ENCODE assay signal across 18 cellular contexts in genomic region chr7:45118830-45119452, GRCh38. TPM values are rescaled to one million over a fixed set of nuclear protein-coding genes. Genes with fewer than 3 reads are reported as not detected.
DNase-seq lines count a peak whose midpoint lies in the region; ATAC-seq and TF ChIP-seq lines count a peak whose summit lies in the region.
"Had no signal": no experiment of that assay in that cellular context is flagged by ENCODE, and none has a peak within 500 bp of the region (broad histone marks: within the 10 kb centered on the region; RNA-seq: fewer than 3 reads in every experiment).

No MANE protein-coding gene starts in this region.

- no peaks in the 10 kb centered on the region for H3K36me3 ChIP-seq in Panc1 (ENCODE audit: control insufficient read depth, insufficient read depth, low read length)
- H3K36me3 ChIP-seq: MG63 had no signal

- H3K4me1 ChIP-seq in Panc1 (ENCODE audit: control insufficient read depth, insufficient read depth, low read length), result no peaks in the 10 kb centered on the region

- no peaks in the 10 kb centered on the region for H3K9me3 ChIP-seq in Panc1 (ENCODE audit: control insufficient read depth, insufficient read depth, low read depth, low read length)
- H3K9me3 ChIP-seq: MG63 had no signal

- H3K4me3 Mint-ChIP-seq in activated CD8-positive, alpha-beta memory T cell treated with anti-CD3 and anti-CD28 coated beads, Interleukin-2, amount 10 ng/mL, durations not matched to agents 7 days and 5 days, result no peak overlapping the region
- H3K4me3 Mint-ChIP-seq in progenitor cell of endocrine pancreas (ENCODE audit: low read depth), result no peak overlapping the region

- ATAC-seq in activated CD8-positive, alpha-beta memory T cell treated with anti-CD3 and anti-CD28 coated beads, Interleukin-2, amount 10 ng/mL, durations not matched to agents 7 days and 5 days, result no peak
- ATAC-seq in GM19397 (IDR thresholded peaks at IDR 0.05; ENCODE audit: unreplicated experiment) (peak; percentile 55), Panc1 (peak; percentile 57), GM18873 (IDR thresholded peaks at IDR 0.05; ENCODE audit: low FRiP score, unreplicated experiment) (no peak)
- ATAC-seq: PC-3 had no signal

- no TSS peak for BruUV-seq in Panc1 (replicated peaks; lab: Mats Ljungman, UMichigan)

- H3K27ac Mint-ChIP-seq in activated CD8-positive, alpha-beta memory T cell treated with anti-CD3 and anti-CD28 coated beads, Interleukin-2, amount 10 ng/mL, durations not matched to agents 7 days and 5 days, result no peak overlapping the region
- no peak overlapping the region for H3K27ac Mint-ChIP-seq in progenitor cell of endocrine pancreas

- no peak for TF ChIP-seq CTCF in Panc1 (IDR thresholded peaks at IDR 0.05)
- TF ChIP-seq CTCF in progenitor cell of endocrine pancreas (IDR thresholded peaks at IDR 0.05; ENCODE audit: unreplicated experiment), result no peak

- CTCF ChIA-PET in activated CD8-positive, alpha-beta memory T cell treated with anti-CD3 and anti-CD28 coated beads, Interleukin-2, amount 10 ng/mL, durations not matched to agents 7 days and 5 days (lab: Charles Lee), result interaction anchor here (1.2 to 2.0 kb wide), 3 partner anchors 9 to 19 kb away, joined by 3 to 7 read pairs (median 3); no protein-coding TSS in a partner anchor
- CTCF ChIA-PET in Panc1 (lab: Charles Lee), result no interaction called here

- no peaks in the 10 kb centered on the region; the same call in 1 of the 2 replicates for H3K27me3 ChIP-seq in Panc1 (ENCODE audit: control insufficient read depth, insufficient read depth, low read length)
- H3K27me3 ChIP-seq: MG63 had no signal

- H3K9me3 Mint-ChIP-seq in activated CD8-positive, alpha-beta memory T cell treated with anti-CD3 and anti-CD28 coated beads, Interleukin-2, amount 10 ng/mL, durations not matched to agents 7 days and 5 days (ENCODE audit: low read depth), result no peaks in the 10 kb centered on the region
- no peaks in the 10 kb centered on the region for H3K9me3 Mint-ChIP-seq in progenitor cell of endocrine pancreas (ENCODE audit: low read depth)

- peaks cover 12% of the 10 kb centered on the region for H3K27me3 Mint-ChIP-seq in activated CD8-positive, alpha-beta memory T cell treated with anti-CD3 and anti-CD28 coated beads, Interleukin-2, amount 10 ng/mL, durations not matched to agents 7 days and 5 days
- peaks cover 35% of the 10 kb centered on the region for H3K27me3 Mint-ChIP-seq in progenitor cell of endocrine pancreas

- intact Hi-C loops in Panc1 (cut with micrococcal nuclease; ENCODE audit: unreplicated experiment), result no loop called here

- in situ Hi-C loops in Panc1 (cut with HindIII; ENCODE audit: low pct_unique_long_range_greater_than_20kb, low sequenced_read_pairs), result no loop called here

- peak; percentile 35 for DNase-seq in activated CD8-positive, alpha-beta memory T cell treated with anti-CD3 and anti-CD28 coated beads, Interleukin-2, amount 50 U/mL, for 48 hours
- DNase-seq in activated CD8-positive, alpha-beta memory T cell treated with anti-CD3 and anti-CD28 coated beads, Interleukin-2, amount 10 ng/mL, durations not matched to agents 7 days and 5 days, result no peak
- DNase-seq in Panc1 (ENCODE audit: low read depth, low spot score) (no peak), left kidney (ENCODE audit: low read depth, low spot score) (peak; percentile 81), T-helper 9 cell (no peak), progenitor cell of endocrine pancreas (ENCODE audit: low spot score, unreplicated experiment) (no peak)
- DNase-seq: 8988T, C1 segment of cervical spinal cord, COR-L47, DMS153, MG63, NCI-H1105, NCI-H1694 treated with DMSO at 0.1 percent for 48 hours, NCI-H446, PC-3 had no signal

- H3K27ac ChIP-seq in Panc1 (ENCODE audit: low read length), result no peak overlapping the region
- H3K27ac ChIP-seq: KMS-11 had no signal

- H3K4me3 ChIP-seq in Panc1 (ENCODE audit: low read depth in 2 of 2, low read length in 2 of 2), result no peak overlapping the region
- H3K4me3 ChIP-seq: MG63 had no signal

- H3K36me3 Mint-ChIP-seq in activated CD8-positive, alpha-beta memory T cell treated with anti-CD3 and anti-CD28 coated beads, Interleukin-2, amount 10 ng/mL, durations not matched to agents 7 days and 5 days, result no peaks in the 10 kb centered on the region
- H3K36me3 Mint-ChIP-seq in progenitor cell of endocrine pancreas (ENCODE audit: insufficient read depth), result no peaks in the 10 kb centered on the region

- peaks cover 12% of the 10 kb centered on the region for H3K4me1 Mint-ChIP-seq in activated CD8-positive, alpha-beta memory T cell treated with anti-CD3 and anti-CD28 coated beads, Interleukin-2, amount 10 ng/mL, durations not matched to agents 7 days and 5 days
- H3K4me1 Mint-ChIP-seq in progenitor cell of endocrine pancreas (ENCODE audit: low read depth), result no peaks in the 10 kb centered on the region

- POLR2A ChIA-PET in Panc1 (lab: Charles Lee), result no interaction called here

RNA-seq across cellular contexts. Expression of gene TBRG4, which starts 7.4 kb away (rescaled TPM):
- 100 to 1,000 TPM; 121 to 152 TPM for total RNA-seq in activated CD8-positive, alpha-beta memory T cell treated with anti-CD3 and anti-CD28 coated beads, Interleukin-2, amount 10 ng/mL, durations not matched to agents 7 days and 5 days
- 149 TPM for total RNA-seq in Panc1 (2021; ENCODE audit: unreplicated experiment)
- 143 TPM for polyA plus RNA-seq in Panc1 (2012; ENCODE audit: insufficient read length)
- total RNA-seq in progenitor cell of endocrine pancreas, result 73.0 and 73.1 TPM in 2 replicates

RNA-seq across cellular contexts. Expression of gene NACAD, which starts 30.2 kb away (rescaled TPM):
- total RNA-seq in activated CD8-positive, alpha-beta memory T cell treated with anti-CD3 and anti-CD28 coated beads, Interleukin-2, amount 10 ng/mL, durations not matched to agents 7 days and 5 days, result under 1 TPM; 0.09 to 0.35 TPM
- total RNA-seq in Panc1 (2021; ENCODE audit: unreplicated experiment) (5.3 TPM), progenitor cell of endocrine pancreas (10.1 and 11.7 TPM in 2 replicates)
- 9.7 TPM for polyA plus RNA-seq in Panc1 (2012; ENCODE audit: insufficient read length)

RNA-seq across cellular contexts. Expression of gene RAMP3, which starts 38.6 kb away (rescaled TPM):
- total RNA-seq in activated CD8-positive, alpha-beta memory T cell treated with anti-CD3 and anti-CD28 coated beads, Interleukin-2, amount 10 ng/mL, durations not matched to agents 7 days and 5 days, result not detected
- total RNA-seq in Panc1 (2021; ENCODE audit: unreplicated experiment) (0.13 TPM), progenitor cell of endocrine pancreas (not detected in 2 replicates)
- polyA plus RNA-seq in Panc1 (2012; ENCODE audit: insufficient read length), result not detected
- total RNA-seq: PC-3 had no signal

Comparison
In these comparisons a context has a peak if more than half of its experiments do, and no peak if none do; other contexts are left out.
1. DNase-seq: peak in activated CD8-positive, alpha-beta memory T cell treated with anti-CD3 and anti-CD28 coated beads, Interleukin-2, amount 50 U/mL, for 48 hours (single experiment) and left kidney (single experiment); none in activated CD8-positive, alpha-beta memory T cell treated with anti-CD3 and anti-CD28 coated beads, Interleukin-2, amount 10 ng/mL, durations not matched to agents 7 days and 5 days (single experiment), Panc1 (single experiment), T-helper 9 cell (single experiment) and progenitor cell of endocrine pancreas (single experiment).
2. ATAC-seq: peak in GM19397 (single experiment) and Panc1 (single experiment); none in activated CD8-positive, alpha-beta memory T cell treated with anti-CD3 and anti-CD28 coated beads, Interleukin-2, amount 10 ng/mL, durations not matched to agents 7 days and 5 days (single experiment) and GM18873 (single experiment).